ENCODE assay signal across 8 cellular contexts in the genomic region with DNA sequence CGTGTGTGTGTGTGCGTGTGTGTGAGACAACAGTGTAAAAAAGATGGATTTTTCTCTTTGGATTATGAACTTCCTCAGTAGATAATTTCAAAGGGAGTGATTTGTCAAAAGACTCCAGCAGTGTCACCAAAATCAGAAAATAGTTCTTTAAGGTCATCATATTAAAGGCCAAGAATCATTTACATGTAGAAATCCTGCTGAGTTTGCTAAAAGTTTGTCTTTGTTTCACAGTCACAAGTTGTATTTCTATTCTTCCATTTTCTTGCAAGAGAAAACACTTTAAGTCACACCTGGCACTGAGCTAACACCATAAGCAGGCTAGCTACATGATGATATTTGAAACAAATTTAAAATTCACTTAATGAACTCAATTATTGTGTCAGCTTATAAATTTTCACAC.
"Had no signal": no experiment of that assay in that cellular context is flagged by ENCODE, and none has a peak within 500 bp of the region (broad histone marks: within the 10 kb centered on the region; RNA-seq: fewer than 3 reads in every experiment).

No MANE protein-coding gene starts in this region.

- FAIRE-seq: H54 had no signal

- DNase-seq: GM23248, GOT3, H9, HCEC 1CT, Kasumi-1, KG1 had no signal

- H2AFZ ChIP-seq: GM23248 had no signal

- H3K9ac ChIP-seq: GM23248 had no signal

- H3K4me3 ChIP-seq: GM23248 had no signal

- H3K27ac ChIP-seq: GM23248, HL-60 had no signal
